27 cellular contexts compared by ENCODE assay signal in genomic region chr17:79911430-79912399, GRCh38.
"Had no signal": no experiment of that assay in that cellular context is flagged by ENCODE, and none has a peak within 500 bp of the region (broad histone marks: within the 10 kb centered on the region; RNA-seq: fewer than 3 reads in every experiment).

No MANE protein-coding gene starts in this region.

- H3K9me3 Mint-ChIP-seq: activated T-cell treated with anti-CD3 and anti-CD28 coated beads, Interleukin-2, amount 50 U/mL, for 72 hours; brain; nephron; T-helper 2 cell treated with Interferon-gamma antibody and Interleukin-4, amounts not matched to agents 5 μg/mL and 100 μg/mL, for 36 hours had no signal

- H3K36me3 ChIP-seq: adrenal gland, ascending aorta, cardiac muscle cell, esophagus muscularis mucosa, heart left ventricle, lower lobe of right lung, pancreas, upper lobe of left lung had no signal

- H3K27ac Mint-ChIP-seq: activated CD4-positive, alpha-beta T cell treated with anti-CD3 and anti-CD28 coated beads for 36 hours; activated naive CD8-positive, alpha-beta T cell; activated T-cell treated with anti-CD3 and anti-CD28 coated beads, Interleukin-2, amount 50 U/mL, for 72 hours; nephron; T-helper 2 cell treated with Interferon-gamma antibody and Interleukin-4, amounts not matched to agents 5 μg/mL and 100 μg/mL, for 36 hours had no signal

- ATAC-seq: activated CD4-positive, alpha-beta T cell treated with anti-CD3 and anti-CD28 coated beads for 36 hours; activated T-cell treated with anti-CD3 and anti-CD28 coated beads, Interleukin-2, amount 50 U/mL, for 72 hours; foreskin keratinocyte; heart left ventricle; left lobe of liver; lower lobe of right lung; pancreas; psoas muscle; stimulated activated naive CD8-positive, alpha-beta T cell treated with anti-CD3 and anti-CD28 coated beads, Interleukin-15, Interleukin-2, amounts not matched to agents 100 U/mL and 50 U/mL, for 24 hours had no signal

- H3K9me3 ChIP-seq: adrenal gland, ascending aorta, esophagus muscularis mucosa, heart left ventricle, lower lobe of right lung, pancreas, psoas muscle, testis, upper lobe of left lung had no signal

- H3K27ac ChIP-seq: adrenal gland, ascending aorta, cardiac muscle cell, esophagus muscularis mucosa, foreskin keratinocyte, heart left ventricle, lower lobe of right lung, pancreas, psoas muscle, testis, upper lobe of left lung had no signal

- H3K4me3 Mint-ChIP-seq: activated CD4-positive, alpha-beta T cell treated with anti-CD3 and anti-CD28 coated beads for 36 hours; activated naive CD8-positive, alpha-beta T cell; activated T-cell treated with anti-CD3 and anti-CD28 coated beads, Interleukin-2, amount 50 U/mL, for 72 hours; brain; nephron; T-helper 2 cell treated with Interferon-gamma antibody and Interleukin-4, amounts not matched to agents 5 μg/mL and 100 μg/mL, for 36 hours had no signal

- DNase-seq: activated CD4-positive, alpha-beta T cell treated with anti-CD3 and anti-CD28 coated beads for 36 hours; activated CD4-positive, alpha-beta T cell treated with anti-CD3 and anti-CD28 coated beads, Interleukin-2, amount 50 U/mL, for 4 hours; activated CD4-positive, CD25-positive, alpha-beta regulatory T cell; activated naive CD4-positive, alpha-beta T cell treated with Interleukin-2 at 50 U/mL for 16 hours; activated T-cell treated with anti-CD3 and anti-CD28 coated beads for 4 hours; activated T-cell treated with anti-CD3 and anti-CD28 coated beads, Interleukin-2, amount 50 U/mL, for 72 hours; adrenal gland; foreskin keratinocyte; heart left ventricle; kidney glomerular epithelial cell; lower lobe of right lung; stimulated activated CD4-positive, alpha-beta T cell treated with anti-CD3 and anti-CD28 coated beads, Interleukin-12 subunit alpha, Interleukin-12 subunit beta, amount 100 ng/mL, for 4 hours; stimulated activated CD4-positive, alpha-beta T cell treated with anti-CD3 and anti-CD28 coated beads, Interleukin-4, amount 100 ng/mL, for 1 hour; stimulated activated naive CD8-positive, alpha-beta T cell treated with anti-CD3 and anti-CD28 coated beads, Interleukin-15, Interleukin-2, amounts not matched to agents 100 U/mL and 50 U/mL, for 24 hours; T-helper 1 cell; testis had no signal

- H3K27me3 ChIP-seq: adrenal gland, ascending aorta, cardiac muscle cell, pancreas, testis, upper lobe of left lung had no signal

- FAIRE-seq: pancreas had no signal

- H3K36me3 Mint-ChIP-seq: activated naive CD8-positive, alpha-beta T cell; brain had no signal

- H3K4me3 ChIP-seq: adrenal gland, ascending aorta, cardiac muscle cell, esophagus muscularis mucosa, heart left ventricle, lower lobe of right lung, pancreas, psoas muscle, testis, upper lobe of left lung had no signal

- H3K4me1 Mint-ChIP-seq: activated CD4-positive, alpha-beta T cell treated with anti-CD3 and anti-CD28 coated beads for 36 hours; nephron had no signal

- H3K4me1 ChIP-seq: adrenal gland, ascending aorta, foreskin keratinocyte, lower lobe of right lung, pancreas, psoas muscle, testis had no signal
